8 cellular contexts compared by ENCODE assay signal in the genomic region with DNA sequence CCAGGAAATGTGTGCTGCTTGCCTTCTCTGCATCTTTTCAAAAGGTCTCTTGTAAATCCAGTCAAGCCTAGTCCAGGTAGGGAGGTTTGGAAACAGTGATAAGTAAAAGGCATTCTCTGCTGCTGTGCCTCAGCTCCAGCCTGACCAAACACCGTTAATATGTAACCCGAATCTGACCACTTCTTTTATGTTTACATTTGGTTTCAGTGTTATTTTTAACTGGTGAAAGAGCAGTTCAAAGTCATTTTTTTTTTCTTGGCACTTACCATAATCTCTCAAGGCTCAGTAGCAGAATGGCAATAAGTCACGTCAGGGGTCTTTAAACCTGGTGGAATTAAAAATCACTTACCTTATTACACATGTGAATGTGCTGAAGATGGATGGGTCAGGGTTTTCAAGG.
DNase-seq lines count a peak whose midpoint lies in the region; ATAC-seq and TF ChIP-seq lines count a peak whose summit lies in the region.

No MANE protein-coding gene starts in this region.

- no peak overlapping the region for H3K4me3 ChIP-seq in aorta (ENCODE audit: low read length in 2 of 2)
- no peak overlapping the region for H3K4me3 ChIP-seq in H7 (ENCODE audit: insufficient read depth, low read depth, low read length)
- no peak overlapping the region for H3K4me3 ChIP-seq in coronary artery

- H3K27me3 ChIP-seq in aorta (ENCODE audit: control insufficient read depth in 1 of 2, insufficient read depth in 2 of 2, low read length in 1 of 2): no peaks in the 10 kb centered on the region
- no peaks in the 10 kb centered on the region for H3K27me3 ChIP-seq in H7 (ENCODE audit: control insufficient read depth, insufficient read depth, low read length)

- TF ChIP-seq CTCF in coronary artery (IDR thresholded peaks at IDR 0.05): no peak

- H3K9me3 ChIP-seq in aorta (ENCODE audit: control insufficient read depth, low read length): no peaks in the 10 kb centered on the region

- H3K36me3 ChIP-seq in aorta (ENCODE audit: control insufficient read depth in 1 of 2, insufficient read depth in 2 of 2, low read length in 1 of 2): no peaks in the 10 kb centered on the region
- H3K36me3 ChIP-seq in H7 (replicated peaks; ENCODE audit: control insufficient read depth, insufficient read depth, low read length): no peaks in the 10 kb centered on the region

- WGBS in aorta, 2 donors: 1 to 3% methylated on average over 3 of the region's 3 CpGs

- peak; percentile 51 for ATAC-seq in GM19468 (IDR thresholded peaks at IDR 0.05; ENCODE audit: extremely low read depth, unreplicated experiment)
- ATAC-seq in HG03521 (IDR thresholded peaks at IDR 0.05; ENCODE audit: unreplicated experiment): peak; percentile 50
- ATAC-seq in aorta (ENCODE audit: low FRiP score): no peak

- peak overlapping the region in 1 of 2 donors; percentile 70 for H3K27ac ChIP-seq in aorta (ENCODE audit: low read depth in 1 of 2, low read length in 2 of 2)
- H3K27ac ChIP-seq in coronary artery: no peak overlapping the region

- intact Hi-C loops in aorta (cut with DNase I): loop anchor here in 1 of 2 donors (10.0 kb wide), 1 partner anchor 305 kb away; no protein-coding TSS in a partner anchor

- DNase-seq in DMS153 (lab: John Stamatoyannopoulos, UW) (peak; percentile 23), hepatic stellate cell (ENCODE audit: low spot score) (peak; percentile 10), aorta (no peak), H7 (no peak), coronary artery (ENCODE audit: low spot score) (no peak)
- no peak for DNase-seq in activated CD4-positive, CD25-positive, alpha-beta regulatory T cell treated with anti-CD3 and anti-CD28 coated beads, Interleukin-2, amount 50 U/mL, for 72 hours

- H3K4me1 ChIP-seq in aorta (ENCODE audit: control insufficient read depth in 1 of 2, insufficient read depth in 2 of 2, low read length in 2 of 2): peaks cover 5 to 9% of the 10 kb centered on the region in 2 donors

Comparison
In these comparisons a context has a peak if more than half of its experiments do, and no peak if none do; other contexts are left out.
1. DNase-seq: peak in DMS153 (single experiment) and hepatic stellate cell (single experiment); none in activated CD4-positive, CD25-positive, alpha-beta regulatory T cell treated with anti-CD3 and anti-CD28 coated beads, Interleukin-2, amount 50 U/mL, for 72 hours (single experiment), aorta (0 of 2), H7 (single experiment) and coronary artery (single experiment).